ENCODE assay signal across 9 cellular contexts in the genomic region with DNA sequence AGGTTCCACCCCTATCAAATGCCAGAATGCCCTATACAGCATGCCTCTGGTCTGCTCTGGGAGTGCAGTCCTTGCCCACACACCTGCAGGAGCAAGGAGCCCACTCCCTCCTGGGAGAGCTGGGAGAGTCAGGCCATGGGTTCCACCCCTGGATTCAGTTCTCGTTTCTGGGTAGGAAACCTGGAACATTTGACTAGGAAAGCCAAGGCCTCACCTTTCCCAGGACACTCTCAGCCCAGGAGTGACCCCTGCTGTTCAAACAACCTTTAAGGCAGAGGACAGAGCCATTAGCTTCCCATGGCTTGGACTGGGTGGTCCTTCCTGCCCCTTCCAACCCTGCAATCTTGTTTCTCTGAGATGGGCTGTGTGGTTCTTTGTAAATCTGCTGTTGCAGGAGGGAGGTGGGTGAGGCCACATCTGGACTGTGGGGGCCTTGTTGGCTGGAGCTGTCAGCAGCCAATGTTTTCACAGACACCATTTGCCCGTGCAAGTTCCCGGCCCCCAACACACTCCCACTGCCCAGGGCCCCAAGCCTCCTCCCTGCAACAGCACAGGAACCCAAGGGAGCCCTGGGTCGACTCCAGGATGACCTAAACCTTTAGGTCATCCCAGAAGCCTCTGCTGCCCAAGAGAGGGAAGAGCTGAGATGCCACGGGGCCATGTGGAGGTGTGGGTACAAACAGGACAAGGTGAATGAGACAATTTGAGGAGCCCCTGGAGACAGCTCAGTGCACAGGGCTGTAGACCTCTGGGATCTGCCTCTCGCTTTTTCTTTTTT.
DNase-seq lines count a peak whose midpoint lies in the region; ATAC-seq and TF ChIP-seq lines count a peak whose summit lies in the region.
"Had no signal": no experiment of that assay in that cellular context is flagged by ENCODE, and none has a peak within 500 bp of the region (broad histone marks: within the 10 kb centered on the region; RNA-seq: fewer than 3 reads in every experiment).

No MANE protein-coding gene starts in this region.

- H3K9me3 ChIP-seq in heart right ventricle, result peaks cover 0 to 4% (median 0%) of the 10 kb centered on the region in 11 donors

- ATAC-seq in heart right ventricle (peak; percentile 79 to 89 (median 82)), GM21619 (IDR thresholded peaks at IDR 0.05; ENCODE audit: unreplicated experiment) (no peak)
- ATAC-seq in stimulated activated naive CD8-positive, alpha-beta T cell treated with anti-CD3 and anti-CD28 coated beads, Interleukin-15, amount 100 ng/mL, for 72 hours, result no peak

- peaks cover 0 to 8% (median 0%) of the 10 kb centered on the region in 7 donors for H3K27me3 ChIP-seq in heart right ventricle

- H3K9me3 Mint-ChIP-seq in stimulated activated naive CD8-positive, alpha-beta T cell treated with anti-CD3 and anti-CD28 coated beads, Interleukin-15, amount 100 ng/mL, for 72 hours, result no peaks in the 10 kb centered on the region

- H3K36me3 ChIP-seq in heart right ventricle, result no peaks in the 10 kb centered on the region

- H3K4me3 ChIP-seq in WI38 (ENCODE audit: low read depth, low read length) (no peak overlapping the region), heart right ventricle (no peak overlapping the region)

- no peaks in the 10 kb centered on the region for H3K27me3 Mint-ChIP-seq in stimulated activated naive CD8-positive, alpha-beta T cell treated with anti-CD3 and anti-CD28 coated beads, Interleukin-15, amount 100 ng/mL, for 72 hours

- TF ChIP-seq CTCF in GM12873 (IDR thresholded peaks at IDR 0.05; ENCODE audit: insufficient read depth, low read depth, low read length, missing control alignments) (peak; percentile 26), WI38 (IDR thresholded peaks at IDR 0.05; ENCODE audit: low read depth, low read length) (peak; percentile 26; the same call in 1 of the 2 replicates), heart right ventricle (IDR thresholded peaks at IDR 0.05) (peak in 8 of 9 donors; percentile 18 to 67 (median 56))

- no peak overlapping the region for H3K27ac Mint-ChIP-seq in stimulated activated naive CD8-positive, alpha-beta T cell treated with anti-CD3 and anti-CD28 coated beads, Interleukin-15, amount 100 ng/mL, for 72 hours

- peaks cover 0 to 6% (median 0%) of the 10 kb centered on the region in 9 donors for H3K4me1 ChIP-seq in heart right ventricle

- H3K4me1 Mint-ChIP-seq in stimulated activated naive CD8-positive, alpha-beta T cell treated with anti-CD3 and anti-CD28 coated beads, Interleukin-15, amount 100 ng/mL, for 72 hours, result no peaks in the 10 kb centered on the region

- intact Hi-C loops in heart right ventricle (cut with DNase I), result loop anchor here (1.0 to 10.0 kb wide), 9 partner anchors 146 to 324 kb away; partner anchors contain the start of gene EFNB1 (in 6 of the 10)

- H3K4me3 Mint-ChIP-seq in stimulated activated naive CD8-positive, alpha-beta T cell treated with anti-CD3 and anti-CD28 coated beads, Interleukin-15, amount 100 ng/mL, for 72 hours, result no peak overlapping the region

- H3K27ac ChIP-seq in heart right ventricle, result no peak overlapping the region

- DNase-seq in heart right ventricle (peak; percentile 22 to 60), renal cortical epithelial cell (ENCODE audit: low read depth) (peak; percentile 30), HK-2 (ENCODE audit: unreplicated experiment) (no peak), 8988T (no peak)
- no peak for DNase-seq in stimulated activated naive CD8-positive, alpha-beta T cell treated with anti-CD3 and anti-CD28 coated beads, Interleukin-15, amount 100 ng/mL, for 72 hours
- DNase-seq: effector memory CD4-positive, alpha-beta T cell had no signal

- WGBS in heart right ventricle, 2 donors, result 47 to 61% methylated on average over 6 of the region's 6 CpGs

Comparison
In these comparisons a context has a peak if more than half of its experiments do, and no peak if none do; other contexts are left out.
1. ATAC-seq: peak in heart right ventricle (8 of 8); none in stimulated activated naive CD8-positive, alpha-beta T cell treated with anti-CD3 and anti-CD28 coated beads, Interleukin-15, amount 100 ng/mL, for 72 hours (single experiment) and GM21619 (single experiment).
2. DNase-seq: peak in heart right ventricle (2 of 2) and renal cortical epithelial cell (single experiment); none in HK-2 (single experiment), 8988T (single experiment) and stimulated activated naive CD8-positive, alpha-beta T cell treated with anti-CD3 and anti-CD28 coated beads, Interleukin-15, amount 100 ng/mL, for 72 hours (0 of 2).
3. Peak in every context shown above with its lines, with median percentiles within 50 percentile points of each other: CTCF ChIP-seq.